In the genomic region with DNA sequence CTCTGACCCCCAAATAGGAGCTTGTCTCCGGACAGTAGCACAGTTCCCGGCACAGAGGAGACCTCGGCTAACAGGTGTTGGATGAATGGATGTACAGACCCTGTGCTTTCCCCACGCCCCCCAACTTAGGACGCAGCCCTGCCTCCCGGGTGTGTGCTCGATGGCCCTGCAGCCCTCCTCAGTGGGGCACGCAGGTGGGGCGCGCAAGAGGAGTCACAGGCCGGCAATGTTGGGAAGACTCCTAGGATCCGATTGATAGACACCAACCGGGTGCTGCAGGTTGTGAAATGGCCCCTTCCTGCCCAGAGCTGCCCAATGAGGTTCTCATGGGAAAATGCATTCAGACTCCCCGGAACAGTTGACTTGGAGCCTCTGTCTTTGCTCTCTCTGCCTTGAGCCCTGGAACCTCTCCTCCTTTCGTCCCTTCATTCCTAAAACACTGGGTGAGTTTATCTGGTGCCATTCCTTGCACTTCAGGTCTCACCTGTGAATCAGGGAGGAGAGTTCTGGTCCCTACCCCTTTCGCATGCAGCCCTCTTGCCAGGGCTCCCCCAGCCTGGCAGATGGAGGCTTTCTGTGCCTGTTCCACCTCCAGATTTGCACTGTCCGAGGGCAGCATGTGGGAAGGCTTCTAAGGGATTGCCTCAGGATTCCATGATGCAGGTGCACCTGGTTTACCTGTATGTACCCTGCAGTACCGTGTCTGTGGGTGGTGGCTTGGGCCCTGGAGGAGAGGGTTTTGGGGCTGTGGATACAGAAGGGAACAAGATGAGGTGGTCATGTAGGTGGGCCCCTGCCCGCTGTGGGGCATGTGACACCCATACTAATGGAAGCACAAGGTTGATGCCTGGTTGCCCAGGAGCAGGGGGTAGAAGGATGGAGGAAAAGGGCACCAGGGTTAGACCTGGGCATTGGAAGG, we compare ENCODE assay signal across 8 cellular contexts. TPM values are rescaled to one million over a fixed set of nuclear protein-coding genes. Genes with fewer than 3 reads are reported as not detected.
DNase-seq lines count a peak whose midpoint lies in the region; ATAC-seq and TF ChIP-seq lines count a peak whose summit lies in the region.

No MANE protein-coding gene starts in this region.

- H3K9ac ChIP-seq in NT2/D1 (ENCODE audit: insufficient read length, low read depth), result peak overlapping the region; percentile 81
- peak overlapping the region; percentile 74 for H3K9ac ChIP-seq in endocrine pancreas (ENCODE audit: control insufficient read depth, insufficient read depth, low read length)

- H3K27ac Mint-ChIP-seq in Calu3 (ENCODE audit: unreplicated experiment), result peak overlapping the region; percentile 52

- H3K27me3 ChIP-seq in NT2/D1 (ENCODE audit: insufficient read depth, insufficient read length) (no peaks in the 10 kb centered on the region), endocrine pancreas (ENCODE audit: control insufficient read depth, insufficient read depth, low read length) (no peaks in the 10 kb centered on the region), neuron (ENCODE audit: insufficient read depth, low read length) (no peaks in the 10 kb centered on the region)

- H3K36me3 ChIP-seq in NT2/D1 (ENCODE audit: insufficient read depth, insufficient read length, low read length), result peaks cover 17% of the 10 kb centered on the region
- H3K36me3 ChIP-seq in endocrine pancreas (ENCODE audit: control insufficient read depth, insufficient read depth, low read length), result no peaks in the 10 kb centered on the region
- no peaks in the 10 kb centered on the region for H3K36me3 ChIP-seq in neuron (ENCODE audit: insufficient read depth, low read length)

- no peak overlapping the region for H2AFZ ChIP-seq in neuron (ENCODE audit: low read depth, low read length)

- CTCF ChIA-PET in Calu3 (lab: Charles Lee), result no interaction called here

- H3K36me3 Mint-ChIP-seq in Calu3 (ENCODE audit: insufficient read depth, unreplicated experiment), result peaks cover 48% of the 10 kb centered on the region

- intact Hi-C loops in Calu3 (cut with micrococcal nuclease; ENCODE audit: unreplicated experiment), result no loop called here

- no peak for DNase-seq in Calu3
- DNase-seq in NT2/D1 (ENCODE audit: low read depth, low spot score), result no peak
- no peak for DNase-seq in foreskin melanocyte
- DNase-seq in NAMALWA (ENCODE audit: low spot score), result no peak
- no peak for DNase-seq in LoVo (ENCODE audit: low spot score)

- TF ChIP-seq CTCF in Calu3 (IDR thresholded peaks at IDR 0.05; ENCODE audit: unreplicated experiment), result no peak

- H3K27me3 Mint-ChIP-seq in Calu3 (ENCODE audit: unreplicated experiment), result no peaks in the 10 kb centered on the region

- H3K4me3 Mint-ChIP-seq in Calu3 (ENCODE audit: low read depth, unreplicated experiment), result peak overlapping the region; percentile 76

- H3K4me1 ChIP-seq in NT2/D1 (ENCODE audit: insufficient read depth, insufficient read length), result peaks cover 23% of the 10 kb centered on the region
- no peaks in the 10 kb centered on the region for H3K4me1 ChIP-seq in endocrine pancreas (ENCODE audit: control insufficient read depth, insufficient read depth, low read length)
- H3K4me1 ChIP-seq in neuron (ENCODE audit: insufficient read depth, low read length), result peaks cover 33% of the 10 kb centered on the region

- TSS peak; percentile 54 for BruUV-seq in Calu3 (replicated peaks; lab: Mats Ljungman, UMichigan)

- H3K9me3 ChIP-seq in NT2/D1 (ENCODE audit: insufficient read depth, low read length) (no peaks in the 10 kb centered on the region), endocrine pancreas (ENCODE audit: control insufficient read depth, low read length) (no peaks in the 10 kb centered on the region), neuron (ENCODE audit: low read length) (no peaks in the 10 kb centered on the region)

- ATAC-seq in GM21367 (IDR thresholded peaks at IDR 0.05; ENCODE audit: unreplicated experiment), result no peak

- no peaks in the 10 kb centered on the region for H3K9me3 Mint-ChIP-seq in Calu3 (ENCODE audit: low read depth, unreplicated experiment)

- peaks cover 20% of the 10 kb centered on the region for H3K4me1 Mint-ChIP-seq in Calu3 (ENCODE audit: low read depth, unreplicated experiment)

- H3K4me3 ChIP-seq in NT2/D1 (ENCODE audit: insufficient read length, low read depth) (peak overlapping the region; percentile 53), endocrine pancreas (ENCODE audit: control insufficient read depth, insufficient read depth, low read length) (peak overlapping the region; percentile 22), neuron (ENCODE audit: low read length) (peak overlapping the region; percentile 75)

RNA-seq across cellular contexts. Expression of a gene that starts 1.2 kb away (rescaled TPM):
- total RNA-seq in Calu3 (2022), result 60.7 and 69.7 TPM in 2 replicates

RNA-seq across cellular contexts. Expression of a gene that starts 46.1 kb away (rescaled TPM):
- total RNA-seq in Calu3 (2022), result 0.52 and 0.69 TPM in 2 replicates

RNA-seq across cellular contexts. Expression of a gene that starts 46.2 kb away (rescaled TPM):
- total RNA-seq in Calu3 (2022), result 105 and 111 TPM in 2 replicates

RNA-seq across cellular contexts. Expression of a gene that starts 58.1 kb away (rescaled TPM):
- total RNA-seq in Calu3 (2022), result 287 and 402 TPM in 2 replicates

Comparison
In these comparisons a context has a peak if more than half of its experiments do, and no peak if none do; other contexts are left out.
1. H3K4me3 ChIP-seq: peak in every context shown above with its lines; median percentile 75 in neuron; 53 in NT2/D1; 22 in endocrine pancreas.